In the genomic region with DNA sequence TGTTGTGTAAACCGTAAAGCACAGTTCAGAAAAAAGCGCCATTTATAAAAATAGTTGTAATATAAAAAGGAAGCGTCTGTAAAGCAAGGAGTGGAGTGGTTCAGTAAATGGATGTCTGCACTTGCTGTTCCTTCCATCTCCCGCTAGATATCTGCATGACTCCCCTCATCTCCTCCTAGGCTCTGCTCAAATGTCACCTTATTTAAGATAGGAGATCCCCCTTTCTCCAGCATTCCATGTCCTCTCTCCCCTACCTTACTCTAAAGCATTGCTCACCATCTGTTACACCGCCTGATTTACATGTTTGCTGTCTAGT, we compare ENCODE assay signal across 8 cellular contexts. TPM values are rescaled to one million over a fixed set of nuclear protein-coding genes. Genes with fewer than 3 reads are reported as not detected.
DNase-seq lines count a peak whose midpoint lies in the region; ATAC-seq, FAIRE-seq and TF ChIP-seq lines count a peak whose summit lies in the region.

No MANE protein-coding gene starts in this region.

- peaks cover 0 to 11% of the 10 kb centered on the region in 2 donors for H3K27me3 ChIP-seq in tibial artery

- FAIRE-seq in kidney (lab: Jason Lieb, UNC) (no peak), HTR-8/SVneo (lab: Jason Lieb, UNC) (no peak)

- intact Hi-C loops in Calu3 (cut with micrococcal nuclease; ENCODE audit: unreplicated experiment) (no loop called here), kidney (cut with DNase I) (no loop called here), tibial artery (cut with DNase I; ENCODE audit: low total_unique reads) (no loop called here)
- intact Hi-C loops in activated T-helper 2 cell treated with anti-CD3 and anti-CD28 coated beads, Interferon-gamma antibody, Interleukin-2, Interleukin-4, amounts not matched to agents 10 μg/mL and 5 μg/mL and 100 μg/mL, durations not matched to agents 14 hours and 24 hours and 36 hours (cut with micrococcal nuclease): loop anchor here (5.0 kb wide), 2 partner anchors 125 to 130 kb away; a partner anchor contains a TSS

- CTCF ChIA-PET in Calu3 (lab: Charles Lee): no interaction called here

- peaks cover 2% of the 10 kb centered on the region in 2 donors for H3K36me3 ChIP-seq in kidney (ENCODE audit: control insufficient read depth in 1 of 2, insufficient read depth in 2 of 2, low read length in 2 of 2)
- H3K36me3 ChIP-seq in tibial artery: peaks cover 5 to 21% (median 18%) of the 10 kb centered on the region in 3 donors

- H3K9me3 Mint-ChIP-seq in Calu3 (ENCODE audit: low read depth, unreplicated experiment): no peaks in the 10 kb centered on the region
- no peaks in the 10 kb centered on the region for H3K9me3 Mint-ChIP-seq in activated T-helper 2 cell treated with anti-CD3 and anti-CD28 coated beads, Interferon-gamma antibody, Interleukin-2, Interleukin-4, amounts not matched to agents 10 μg/mL and 5 μg/mL and 100 μg/mL, durations not matched to agents 14 hours and 24 hours and 36 hours

- H3K9ac ChIP-seq in kidney (ENCODE audit: low read length in 2 of 2): peak overlapping the region; percentile 72 to 88

- no peaks in the 10 kb centered on the region for H3K4me1 Mint-ChIP-seq in Calu3 (ENCODE audit: low read depth, unreplicated experiment)
- H3K4me1 Mint-ChIP-seq in activated T-helper 2 cell treated with anti-CD3 and anti-CD28 coated beads, Interferon-gamma antibody, Interleukin-2, Interleukin-4, amounts not matched to agents 10 μg/mL and 5 μg/mL and 100 μg/mL, durations not matched to agents 14 hours and 24 hours and 36 hours (ENCODE audit: low read depth): peaks cover 4% of the 10 kb centered on the region

- ATAC-seq in HG02623 (IDR thresholded peaks at IDR 0.05; ENCODE audit: unreplicated experiment): peak; percentile 14
- ATAC-seq in GM18498 (IDR thresholded peaks at IDR 0.05; ENCODE audit: unreplicated experiment): no peak

- peak overlapping the region in 1 of 2 donors; percentile 84 for H3K27ac ChIP-seq in kidney (ENCODE audit: low read depth in 2 of 2, low read length in 2 of 2)
- peak overlapping the region in 1 of 2 donors; percentile 78 for H3K27ac ChIP-seq in tibial artery

- BruUV-seq in Calu3 (replicated peaks; lab: Mats Ljungman, UMichigan): no TSS peak

- H3K4me1 ChIP-seq in kidney (ENCODE audit: control insufficient read depth in 1 of 2, insufficient read depth in 1 of 2, low read depth in 1 of 2, low read length in 2 of 2) (peaks cover 0 to 6% of the 10 kb centered on the region in 2 donors), tibial artery (peaks cover 0 to 36% (median 20%) of the 10 kb centered on the region in 4 donors)

- peaks cover 20% of the 10 kb centered on the region for H3K36me3 Mint-ChIP-seq in Calu3 (ENCODE audit: insufficient read depth, unreplicated experiment)
- H3K36me3 Mint-ChIP-seq in activated T-helper 2 cell treated with anti-CD3 and anti-CD28 coated beads, Interferon-gamma antibody, Interleukin-2, Interleukin-4, amounts not matched to agents 10 μg/mL and 5 μg/mL and 100 μg/mL, durations not matched to agents 14 hours and 24 hours and 36 hours (ENCODE audit: low read depth): peaks cover 2% of the 10 kb centered on the region

- no peak for DNase-seq in Calu3
- DNase-seq in activated T-helper 2 cell treated with anti-CD3 and anti-CD28 coated beads, Interferon-gamma antibody, Interleukin-2, Interleukin-4, amounts not matched to agents 10 μg/mL and 5 μg/mL and 100 μg/mL, durations not matched to agents 14 hours and 24 hours and 36 hours (ENCODE audit: low spot score): no peak
- no peak for DNase-seq in kidney
- peak in 1 of 2 donors; percentile 0 for DNase-seq in tibial artery
- DNase-seq in HTR-8/SVneo (ENCODE audit: insufficient read length, low spot score): no peak
- no peak for DNase-seq in NCI-H1092 (lab: John Stamatoyannopoulos, UW)

- no peaks in the 10 kb centered on the region for H3K9me3 ChIP-seq in kidney (ENCODE audit: control insufficient read depth in 1 of 2, low read length in 2 of 2)
- H3K9me3 ChIP-seq in tibial artery: no peaks in the 10 kb centered on the region

- H3K4me3 Mint-ChIP-seq in Calu3 (ENCODE audit: low read depth, unreplicated experiment): peak overlapping the region; percentile 75
- H3K4me3 Mint-ChIP-seq in activated T-helper 2 cell treated with anti-CD3 and anti-CD28 coated beads, Interferon-gamma antibody, Interleukin-2, Interleukin-4, amounts not matched to agents 10 μg/mL and 5 μg/mL and 100 μg/mL, durations not matched to agents 14 hours and 24 hours and 36 hours (ENCODE audit: low read depth): peak overlapping the region; percentile 82

- H3K27me3 Mint-ChIP-seq in Calu3 (ENCODE audit: unreplicated experiment): no peaks in the 10 kb centered on the region
- H3K27me3 Mint-ChIP-seq in activated T-helper 2 cell treated with anti-CD3 and anti-CD28 coated beads, Interferon-gamma antibody, Interleukin-2, Interleukin-4, amounts not matched to agents 10 μg/mL and 5 μg/mL and 100 μg/mL, durations not matched to agents 14 hours and 24 hours and 36 hours (ENCODE audit: low read depth): peaks cover 3% of the 10 kb centered on the region

- peak overlapping the region; percentile 95 for H3K27ac Mint-ChIP-seq in Calu3 (ENCODE audit: unreplicated experiment)
- peak overlapping the region; percentile 80 for H3K27ac Mint-ChIP-seq in activated T-helper 2 cell treated with anti-CD3 and anti-CD28 coated beads, Interferon-gamma antibody, Interleukin-2, Interleukin-4, amounts not matched to agents 10 μg/mL and 5 μg/mL and 100 μg/mL, durations not matched to agents 14 hours and 24 hours and 36 hours

- H3K4me3 ChIP-seq in kidney (ENCODE audit: low read length in 2 of 2) (peak overlapping the region; percentile 91 to 100), tibial artery (peak overlapping the region; percentile 78 to 85)

- TF ChIP-seq CTCF in Calu3 (IDR thresholded peaks at IDR 0.05; ENCODE audit: unreplicated experiment) (no peak), kidney (IDR thresholded peaks at IDR 0.05; ENCODE audit: borderline replicate concordance, extremely low read depth, insufficient read depth) (no peak), tibial artery (IDR thresholded peaks at IDR 0.05) (no peak)

RNA-seq across cellular contexts. Expression of a gene that starts 0.7 kb away (rescaled TPM):
- total RNA-seq in Calu3 (2022) (21.9 and 24.3 TPM in 2 replicates), kidney (33.0 TPM)
- total RNA-seq in activated T-helper 2 cell treated with anti-CD3 and anti-CD28 coated beads, Interferon-gamma antibody, Interleukin-2, Interleukin-4, amounts not matched to agents 10 μg/mL and 5 μg/mL and 100 μg/mL, durations not matched to agents 14 hours and 24 hours and 36 hours: 17.1 and 17.4 TPM in 2 replicates
- polyA plus RNA-seq in kidney (ENCODE audit: insufficient read depth, low read depth, low replicate concordance): 40.0 TPM

RNA-seq across cellular contexts. Expression of a gene that starts 21.2 kb away (rescaled TPM):
- 56.0 and 66.0 TPM in 2 replicates for total RNA-seq in Calu3 (2022)
- 2.2 TPM in 2 replicates for total RNA-seq in activated T-helper 2 cell treated with anti-CD3 and anti-CD28 coated beads, Interferon-gamma antibody, Interleukin-2, Interleukin-4, amounts not matched to agents 10 μg/mL and 5 μg/mL and 100 μg/mL, durations not matched to agents 14 hours and 24 hours and 36 hours
- total RNA-seq in kidney: 80.6 TPM
- 120 TPM for polyA plus RNA-seq in kidney (ENCODE audit: insufficient read depth, low read depth, low replicate concordance)

RNA-seq across cellular contexts. Expression of a gene that starts 45.2 kb away (rescaled TPM):
- total RNA-seq in Calu3 (2022) (not detected in 2 replicates), kidney (2.5 TPM)
- not detected in 2 replicates for total RNA-seq in activated T-helper 2 cell treated with anti-CD3 and anti-CD28 coated beads, Interferon-gamma antibody, Interleukin-2, Interleukin-4, amounts not matched to agents 10 μg/mL and 5 μg/mL and 100 μg/mL, durations not matched to agents 14 hours and 24 hours and 36 hours
- 1.7 TPM for polyA plus RNA-seq in kidney (ENCODE audit: insufficient read depth, low read depth, low replicate concordance)

Comparison
In these comparisons a context has a peak if more than half of its experiments do, and no peak if none do; other contexts are left out.
1. RNA of a gene that starts 21.2 kb away (total RNA-seq): 80.6 TPM in kidney (single experiment) and 56.0 to 66.0 TPM in Calu3; 2.2 TPM in activated T-helper 2 cell treated with anti-CD3 and anti-CD28 coated beads, Interferon-gamma antibody, Interleukin-2, Interleukin-4, amounts not matched to agents 10 μg/mL and 5 μg/mL and 100 μg/mL, durations not matched to agents 14 hours and 24 hours and 36 hours; every median in the first group is over 10 times any median in the second.